In the genomic region with DNA sequence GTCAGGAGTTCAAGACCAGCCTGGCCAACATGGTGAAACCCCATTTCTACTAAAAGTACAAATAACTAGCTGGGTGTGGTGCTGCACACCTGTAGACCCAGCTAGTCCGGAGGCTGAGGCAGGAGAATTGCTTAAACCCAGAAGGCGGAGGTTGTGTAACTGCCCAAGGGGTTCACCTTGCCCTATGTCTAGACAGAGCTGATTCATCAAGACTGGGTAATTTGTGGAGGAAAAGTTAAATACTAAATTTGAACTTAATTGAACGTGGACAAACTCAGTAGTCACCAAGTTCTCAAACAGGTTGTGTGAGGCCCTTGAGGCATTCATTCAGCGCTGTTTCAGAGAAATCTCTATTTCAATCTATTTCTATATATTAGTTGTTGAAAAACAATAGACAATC, we compare ENCODE assay signal across 31 cellular contexts.
"Had no signal": no experiment of that assay in that cellular context is flagged by ENCODE, and none has a peak within 500 bp of the region (broad histone marks: within the 10 kb centered on the region; RNA-seq: fewer than 3 reads in every experiment).

No MANE protein-coding gene starts in this region.

- H3K4me3 ChIP-seq: adrenal gland, body of pancreas, cardiac muscle cell, colonic mucosa had no signal

- H3K27ac ChIP-seq: adrenal gland, body of pancreas, cardiac muscle cell, colonic mucosa had no signal

- H3K4me1 ChIP-seq: adrenal gland, body of pancreas, colonic mucosa had no signal

- H3K36me3 Mint-ChIP-seq: activated CD4-positive, alpha-beta memory T cell treated with anti-CD3 and anti-CD28 coated beads for 36 hours; activated CD8-positive, alpha-beta memory T cell treated with anti-CD3 and anti-CD28 coated beads, Interleukin-2, amount 10 ng/mL, durations not matched to agents 7 days and 5 days; activated naive CD8-positive, alpha-beta T cell treated with anti-CD3 and anti-CD28 coated beads for 36 hours had no signal

- ATAC-seq: activated CD4-positive, alpha-beta T cell treated with anti-CD3 and anti-CD28 coated beads for 36 hours; activated CD8-positive, alpha-beta memory T cell treated with anti-CD3 and anti-CD28 coated beads, Interleukin-2, amount 10 ng/mL, durations not matched to agents 7 days and 5 days; activated CD8-positive, alpha-beta T cell treated with anti-CD3 and anti-CD28 coated beads, Interleukin-2, amount 10 ng/mL, durations not matched to agents 7 days and 5 days; activated naive CD8-positive, alpha-beta T cell treated with anti-CD3 and anti-CD28 coated beads, Interleukin-2, amount 50 U/mL, for 24 hours; body of pancreas; esophagus mucosa; T-helper 17 cell had no signal

- H3K9me3 ChIP-seq: adrenal gland, body of pancreas, colonic mucosa had no signal

- H3K4me3 Mint-ChIP-seq: activated CD4-positive, alpha-beta memory T cell treated with anti-CD3 and anti-CD28 coated beads for 36 hours; activated CD4-positive, alpha-beta T cell treated with anti-CD3 and anti-CD28 coated beads for 36 hours; activated CD4-positive, alpha-beta T cell treated with anti-CD3 and anti-CD28 coated beads, Interleukin-2, amount 10 ng/mL, durations not matched to agents 24 days and 14 days; activated CD8-positive, alpha-beta memory T cell treated with anti-CD3 and anti-CD28 coated beads, Interleukin-2, amount 10 ng/mL, durations not matched to agents 7 days and 5 days; activated CD8-positive, alpha-beta T cell treated with anti-CD3 and anti-CD28 coated beads, Interleukin-2, amount 10 ng/mL, durations not matched to agents 7 days and 5 days; activated naive CD4-positive, alpha-beta T cell treated with anti-CD3 and anti-CD28 coated beads for 36 hours; activated naive CD4-positive, alpha-beta T cell treated with anti-CD3 and anti-CD28 coated beads, Interleukin-2, amount 50 U/mL, for 24 hours; activated naive CD8-positive, alpha-beta T cell treated with anti-CD3 and anti-CD28 coated beads for 36 hours; activated naive CD8-positive, alpha-beta T cell treated with anti-CD3 and anti-CD28 coated beads, Interleukin-2, amount 50 U/mL, for 24 hours; activated T-helper 1 cell treated with anti-CD3 and anti-CD28 coated beads, Interleukin-12 subunit alpha, Interleukin-12 subunit beta, Interleukin-2, Interleukin-4 antibody, amounts not matched to agents 30 ng/mL and 10 ng/mL and 1 ng/mL, durations not matched to agents 14 hours and 24 hours and 36 hours; T-helper 17 cell; T-helper 2 cell treated with Interferon-gamma antibody and Interleukin-4, amounts not matched to agents 5 μg/mL and 100 μg/mL, for 36 hours had no signal

- DNase-seq: activated CD4-positive, alpha-beta memory T cell treated with anti-CD3 and anti-CD28 coated beads for 36 hours; activated CD4-positive, alpha-beta T cell treated with anti-CD3 and anti-CD28 coated beads for 36 hours; activated CD4-positive, alpha-beta T cell treated with anti-CD3 and anti-CD28 coated beads, Interleukin-2, amount 10 ng/mL, durations not matched to agents 24 days and 14 days; activated CD4-positive, CD25-positive, alpha-beta regulatory T cell; activated CD4-positive, CD25-positive, alpha-beta regulatory T cell treated with anti-CD3 and anti-CD28 coated beads, Interleukin-2, amount 50 U/mL, for 72 hours; activated CD8-positive, alpha-beta memory T cell treated with anti-CD3 and anti-CD28 coated beads, Interleukin-2, amount 10 ng/mL, durations not matched to agents 7 days and 5 days; activated CD8-positive, alpha-beta memory T cell treated with anti-CD3 and anti-CD28 coated beads, Interleukin-2, amount 50 U/mL, for 4 hours; activated CD8-positive, alpha-beta T cell treated with anti-CD3 and anti-CD28 coated beads, Interleukin-2, amount 10 ng/mL, durations not matched to agents 7 days and 5 days; activated effector memory CD4-positive, alpha-beta T cell treated with anti-CD3 and anti-CD28 coated beads, Interleukin-2, amount 50 U/mL, for 16 hours; activated naive CD4-positive, alpha-beta T cell treated with anti-CD3 and anti-CD28 coated beads for 36 hours; activated naive CD8-positive, alpha-beta T cell treated with anti-CD3 and anti-CD28 coated beads for 36 hours; activated naive CD8-positive, alpha-beta T cell treated with anti-CD3 and anti-CD28 coated beads, Interleukin-2, amount 50 U/mL, for 24 hours; activated T-cell treated with anti-CD3 and anti-CD28 coated beads, Interleukin-2, amount 50 U/mL, for 1 hour; activated T-cell treated with anti-CD3 and anti-CD28 coated beads, Interleukin-2, amount 50 U/mL, for 48 hours; adrenal gland; amygdala; aorta; body of pancreas; central memory CD4-positive, alpha-beta T cell; cerebellar nuclear complex; colonic mucosa; effector CD8-positive, alpha-beta T cell; T-helper 1 cell; T-helper 17 cell; T1000 had no signal

- H3K27me3 ChIP-seq: adrenal gland, body of pancreas, cardiac muscle cell, colonic mucosa had no signal

- H3K27ac Mint-ChIP-seq: activated CD4-positive, alpha-beta memory T cell treated with anti-CD3 and anti-CD28 coated beads for 36 hours; activated CD4-positive, alpha-beta T cell treated with anti-CD3 and anti-CD28 coated beads for 36 hours; activated CD4-positive, alpha-beta T cell treated with anti-CD3 and anti-CD28 coated beads, Interleukin-2, amount 10 ng/mL, durations not matched to agents 24 days and 14 days; activated CD8-positive, alpha-beta memory T cell treated with anti-CD3 and anti-CD28 coated beads, Interleukin-2, amount 10 ng/mL, durations not matched to agents 7 days and 5 days; activated CD8-positive, alpha-beta T cell treated with anti-CD3 and anti-CD28 coated beads, Interleukin-2, amount 10 ng/mL, durations not matched to agents 7 days and 5 days; activated naive CD4-positive, alpha-beta T cell treated with anti-CD3 and anti-CD28 coated beads for 36 hours; activated naive CD4-positive, alpha-beta T cell treated with anti-CD3 and anti-CD28 coated beads, Interleukin-2, amount 50 U/mL, for 24 hours; activated naive CD8-positive, alpha-beta T cell treated with anti-CD3 and anti-CD28 coated beads for 36 hours; activated naive CD8-positive, alpha-beta T cell treated with anti-CD3 and anti-CD28 coated beads, Interleukin-2, amount 50 U/mL, for 24 hours; activated T-helper 1 cell treated with anti-CD3 and anti-CD28 coated beads, Interleukin-12 subunit alpha, Interleukin-12 subunit beta, Interleukin-2, Interleukin-4 antibody, amounts not matched to agents 30 ng/mL and 10 ng/mL and 1 ng/mL, durations not matched to agents 14 hours and 24 hours and 36 hours; activated T-helper 2 cell treated with anti-CD3 and anti-CD28 coated beads, Interferon-gamma antibody, Interleukin-2, Interleukin-4, amounts not matched to agents 10 μg/mL and 5 μg/mL and 100 μg/mL, durations not matched to agents 14 hours and 24 hours and 36 hours; T-helper 17 cell; T-helper 2 cell treated with Interferon-gamma antibody and Interleukin-4, amounts not matched to agents 5 μg/mL and 100 μg/mL, for 36 hours had no signal

- H3K36me3 ChIP-seq: adrenal gland, cardiac muscle cell, colonic mucosa had no signal

- H3K27me3 Mint-ChIP-seq: activated CD4-positive, alpha-beta memory T cell treated with anti-CD3 and anti-CD28 coated beads for 36 hours; activated CD4-positive, alpha-beta T cell treated with anti-CD3 and anti-CD28 coated beads for 36 hours; activated CD4-positive, alpha-beta T cell treated with anti-CD3 and anti-CD28 coated beads, Interleukin-2, amount 10 ng/mL, durations not matched to agents 24 days and 14 days; activated CD8-positive, alpha-beta memory T cell treated with anti-CD3 and anti-CD28 coated beads, Interleukin-2, amount 10 ng/mL, durations not matched to agents 7 days and 5 days; activated naive CD8-positive, alpha-beta T cell treated with anti-CD3 and anti-CD28 coated beads for 36 hours; activated naive CD8-positive, alpha-beta T cell treated with anti-CD3 and anti-CD28 coated beads, Interleukin-2, amount 50 U/mL, for 24 hours; T-helper 17 cell had no signal

- H3K9me3 Mint-ChIP-seq: activated CD4-positive, alpha-beta memory T cell treated with anti-CD3 and anti-CD28 coated beads for 36 hours; activated naive CD8-positive, alpha-beta T cell treated with anti-CD3 and anti-CD28 coated beads, Interleukin-2, amount 50 U/mL, for 24 hours had no signal

- H3K4me1 Mint-ChIP-seq: activated CD4-positive, alpha-beta T cell treated with anti-CD3 and anti-CD28 coated beads for 36 hours; activated CD4-positive, alpha-beta T cell treated with anti-CD3 and anti-CD28 coated beads, Interleukin-2, amount 10 ng/mL, durations not matched to agents 24 days and 14 days; activated CD8-positive, alpha-beta memory T cell treated with anti-CD3 and anti-CD28 coated beads, Interleukin-2, amount 10 ng/mL, durations not matched to agents 7 days and 5 days; activated naive CD4-positive, alpha-beta T cell treated with anti-CD3 and anti-CD28 coated beads, Interleukin-2, amount 50 U/mL, for 24 hours; activated naive CD8-positive, alpha-beta T cell treated with anti-CD3 and anti-CD28 coated beads for 36 hours; activated naive CD8-positive, alpha-beta T cell treated with anti-CD3 and anti-CD28 coated beads, Interleukin-2, amount 50 U/mL, for 24 hours; T-helper 17 cell had no signal
